9 cellular contexts compared by ENCODE assay signal in genomic region chr14:74867673-74868072, GRCh38. TPM values are rescaled to one million over a fixed set of nuclear protein-coding genes. Genes with fewer than 3 reads are reported as not detected.
DNase-seq lines count a peak whose midpoint lies in the region; ATAC-seq, FAIRE-seq and TF ChIP-seq lines count a peak whose summit lies in the region.
"Had no signal": no experiment of that assay in that cellular context is flagged by ENCODE, and none has a peak within 500 bp of the region (broad histone marks: within the 10 kb centered on the region; RNA-seq: fewer than 3 reads in every experiment).

No MANE protein-coding gene starts in this region.

- H3K27ac ChIP-seq in H9 (ENCODE audit: insufficient read length, low read depth, low read length) = no peak overlapping the region
- H3K27ac ChIP-seq: tibial artery had no signal

- H3K27me3 Mint-ChIP-seq in glutamatergic neuron (ENCODE audit: unreplicated experiment) = peaks cover 4% of the 10 kb centered on the region
- peaks cover 3% of the 10 kb centered on the region; the same call in 1 of the 2 replicates for H3K27me3 Mint-ChIP-seq in H9 (ENCODE audit: low read depth)

- no CpG with 5 or more reads among the region's 5 CpGs for WGBS in H9 (ENCODE audit: extremely low coverage, insufficient read length, low lambda C conversion rate)

- no peak overlapping the region for H2BK120ac ChIP-seq in H9 (ENCODE audit: low read depth, low read length, poor library complexity, severe bottlenecking)

- H2AFZ ChIP-seq in H9 (ENCODE audit: low read length) = no peak overlapping the region

- no peak overlapping the region for H3K18ac ChIP-seq in H9 (ENCODE audit: insufficient read length, low read depth, low read length)

- FAIRE-seq in GM12891 (lab: Jason Lieb, UNC) = peak; percentile 89

- no peaks in the 10 kb centered on the region for H3K9me3 ChIP-seq in H9 (ENCODE audit: control insufficient read depth, low read depth, low read length)
- H3K9me3 ChIP-seq: tibial artery had no signal

- H3K4me1 ChIP-seq in H9 (ENCODE audit: insufficient read depth, low read length) = no peaks in the 10 kb centered on the region
- H3K4me1 ChIP-seq: tibial artery had no signal

- no peak overlapping the region for H3K9ac ChIP-seq in H9 (ENCODE audit: extremely low read depth, insufficient read length, low read length)

- no peak overlapping the region for H4K91ac ChIP-seq in H9 (ENCODE audit: insufficient read length, low read depth, low read length)

- H2BK12ac ChIP-seq in H9 (ENCODE audit: insufficient read length, low read depth, low read length) = no peak overlapping the region

- no peak overlapping the region for H4K5ac ChIP-seq in H9 (ENCODE audit: insufficient read length, low read depth, low read length)

- no peak overlapping the region for H4K8ac ChIP-seq in H9 (replicated peaks; ENCODE audit: insufficient read length, low read depth, low read length)

- H4K20me1 ChIP-seq in H9 (ENCODE audit: control insufficient read depth, insufficient read depth, insufficient read length) = no peaks in the 10 kb centered on the region

- H3K14ac ChIP-seq in H9 (ENCODE audit: insufficient read depth, low read length) = no peak overlapping the region

- H3K36me3 Mint-ChIP-seq in glutamatergic neuron (ENCODE audit: unreplicated experiment) (no peaks in the 10 kb centered on the region), H9 (ENCODE audit: insufficient read depth in 1 of 3, low read depth in 3 of 3) (no peaks in the 10 kb centered on the region)

- no peaks in the 10 kb centered on the region for H3K23me2 ChIP-seq in H9 (ENCODE audit: insufficient read length, low read depth, low read length, poor library complexity, severe bottlenecking)

- H3K4me1 Mint-ChIP-seq in glutamatergic neuron (ENCODE audit: low read depth, unreplicated experiment) (peaks cover 8% of the 10 kb centered on the region), H9 (0 out of 4 replicates have a peak, but pooled peaks cover 0 to 2% of the 10 kb centered on the region in 2 experiments)

- H3K79me2 ChIP-seq in H9 (ENCODE audit: insufficient read depth, low read length) = no peaks in the 10 kb centered on the region

- no peak for TF ChIP-seq POLR2A in GM12891 (IDR thresholded peaks at IDR 0.05; ENCODE audit: low read depth, low read length)

- H3K56ac ChIP-seq in H9 (ENCODE audit: insufficient read length, low read depth, low read length) = no peak overlapping the region

- H3K9me3 Mint-ChIP-seq in glutamatergic neuron (ENCODE audit: unreplicated experiment) (peaks cover 7% of the 10 kb centered on the region), H9 (no peaks in the 10 kb centered on the region)

- H2AK5ac ChIP-seq in H9 (ENCODE audit: insufficient read length, low read length) = no peak overlapping the region

- H2BK20ac ChIP-seq in H9 (ENCODE audit: low read depth, low read length, poor library complexity, severe bottlenecking) = no peak overlapping the region

- no peak for ATAC-seq in HG02973 (IDR thresholded peaks at IDR 0.05; ENCODE audit: unreplicated experiment)

- no peak overlapping the region for H3K23ac ChIP-seq in H9 (ENCODE audit: insufficient read length, low read depth, low read length)

- no peak overlapping the region for H2BK15ac ChIP-seq in H9 (ENCODE audit: low read depth, low read length)

- no peak for TF ChIP-seq CTCF in glutamatergic neuron (IDR thresholded peaks at IDR 0.05; ENCODE audit: partially characterized antibody, unreplicated experiment)
- no peak for TF ChIP-seq CTCF in H9 (conservative IDR thresholded peaks at IDR 0.05)

- H3K4me2 ChIP-seq in H9 (ENCODE audit: insufficient read depth, insufficient read length, low read length) = no peak overlapping the region

- H3K27ac Mint-ChIP-seq in glutamatergic neuron (ENCODE audit: unreplicated experiment) = no peak overlapping the region
- no peak overlapping the region for H3K27ac Mint-ChIP-seq in H9

- no peaks in the 10 kb centered on the region for H3K27me3 ChIP-seq in H9 (ENCODE audit: insufficient read depth, low read length)
- H3K27me3 ChIP-seq: tibial artery had no signal

- H3K79me1 ChIP-seq in H9 (ENCODE audit: insufficient read depth, low read depth, low read length, poor library complexity, severe bottlenecking) = no peaks in the 10 kb centered on the region

- DNase-seq in GM12891 (ENCODE audit: insufficient read length, low spot score) (no peak), dermis blood vessel endothelial cell (peak; percentile 62), NCI-H2196 treated with DMSO at 0.1 percent for 48 hours (lab: John Stamatoyannopoulos, UW; ENCODE audit: unreplicated experiment) (no peak), glutamatergic neuron (no peak), H9 (no peak)
- peak; percentile 54 for DNase-seq in activated CD4-positive, alpha-beta T cell treated with anti-CD3 and anti-CD28 coated beads, Interleukin-2, amount 50 U/mL, for 1 hour
- peak; percentile 47 for DNase-seq in stimulated activated CD4-positive, alpha-beta T cell treated with anti-CD3 and anti-CD28 coated beads, Interleukin-4, amount 100 ng/mL, for 24 hours

- H3K4ac ChIP-seq in H9 (ENCODE audit: low read depth, low read length) = no peak overlapping the region

- no peak overlapping the region for H3K4me3 Mint-ChIP-seq in glutamatergic neuron (ENCODE audit: unreplicated experiment)
- no peak overlapping the region for H3K4me3 Mint-ChIP-seq in H9

- no peak overlapping the region for H3T11ph ChIP-seq in H9 (ENCODE audit: low read length)

- no peak overlapping the region for H2BK5ac ChIP-seq in H9 (ENCODE audit: insufficient read length, low read length)

TF ChIP-seq in GM12891, 5 proteins besides CTCF, POLR2A, EP300 and RAD21:
- TF ChIP-seq TAF1 (IDR thresholded peaks at IDR 0.05; ENCODE audit: low read depth, low read length) (no peak), SPI1 (IDR thresholded peaks at IDR 0.05; ENCODE audit: low read depth, low read length) (no peak)
TF ChIP-seq in GM12891: peak in this region for 0.

RNA-seq across cellular contexts. Expression of gene PROX2, which starts 8.3 kb away (rescaled TPM):
- polyA plus RNA-seq in GM12891 (2012; ENCODE audit: low read depth, missing spikeins) = 0.23 TPM
- total RNA-seq in dermis blood vessel endothelial cell = not detected in 2 replicates
- not detected for total RNA-seq in glutamatergic neuron (ENCODE audit: unreplicated experiment)
- not detected in 2 replicates for total RNA-seq in H9 (2021)

RNA-seq across cellular contexts. Expression of gene DLST, which starts 14.0 kb away (rescaled TPM):
- 56.9 TPM for polyA plus RNA-seq in GM12891 (2012; ENCODE audit: low read depth, missing spikeins)
- total RNA-seq in dermis blood vessel endothelial cell (58.0 and 91.4 TPM in 2 replicates), glutamatergic neuron (ENCODE audit: unreplicated experiment) (114 TPM), H9 (2021) (116 and 120 TPM in 2 replicates)

RNA-seq across cellular contexts. Expression of gene RPS6KL1, which starts 55.4 kb away (rescaled TPM):
- polyA plus RNA-seq in GM12891 (2012; ENCODE audit: low read depth, missing spikeins) = 1.0 TPM
- total RNA-seq in dermis blood vessel endothelial cell = 10.4 and 12.4 TPM in 2 replicates
- 248 TPM for total RNA-seq in glutamatergic neuron (ENCODE audit: unreplicated experiment)
- total RNA-seq in H9 (2021) = 13.8 and 18.8 TPM in 2 replicates

Comparison
In these comparisons a context has a peak if more than half of its experiments do, and no peak if none do; other contexts are left out.
1. DNase-seq: peak in activated CD4-positive, alpha-beta T cell treated with anti-CD3 and anti-CD28 coated beads, Interleukin-2, amount 50 U/mL, for 1 hour (single experiment), dermis blood vessel endothelial cell (single experiment) and stimulated activated CD4-positive, alpha-beta T cell treated with anti-CD3 and anti-CD28 coated beads, Interleukin-4, amount 100 ng/mL, for 24 hours (single experiment); none in GM12891 (single experiment), NCI-H2196 treated with DMSO at 0.1 percent for 48 hours (single experiment), glutamatergic neuron (single experiment) and H9 (single experiment).
2. RNA of gene RPS6KL1, which starts 55.4 kb away (total RNA-seq): 248 TPM in glutamatergic neuron (single experiment); 13.8 to 18.8 TPM in H9 and 10.4 to 12.4 TPM in dermis blood vessel endothelial cell; every median in the first group is over 10 times any median in the second.